In the genomic region with DNA sequence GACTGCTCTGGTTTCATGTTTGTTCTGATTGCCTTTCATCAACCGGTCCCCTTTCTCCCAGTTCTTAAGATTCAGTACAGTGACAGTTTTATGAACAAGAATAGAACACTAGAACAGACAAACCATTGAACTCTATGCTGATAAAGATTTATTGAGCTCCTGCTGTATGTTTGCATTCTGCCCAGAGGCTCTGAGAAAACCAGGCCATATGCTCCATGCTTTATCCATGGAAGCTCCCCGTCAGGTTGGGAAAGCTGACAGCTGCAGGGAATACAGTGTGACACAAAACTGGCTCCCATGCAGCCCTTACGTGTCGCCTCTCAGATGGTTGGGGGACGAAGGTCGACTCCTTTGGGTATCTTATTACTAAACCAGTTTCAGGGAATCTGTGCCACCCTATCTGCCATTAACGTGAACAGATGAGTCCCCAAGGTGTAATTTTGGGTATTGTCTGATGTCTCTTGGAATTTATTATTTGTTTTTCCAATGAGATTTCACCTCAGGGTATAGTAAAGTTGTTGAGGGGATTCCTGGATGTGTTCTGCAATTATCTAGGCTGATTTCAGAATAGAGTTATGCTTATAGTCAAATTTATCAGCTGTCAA, we compare ENCODE assay signal across 29 cellular contexts.
A peak's percentile ranks its signal among the peaks of the same experiment; 100 is the strongest.
DNase-seq lines count a peak whose midpoint lies in the region; FAIRE-seq and TF ChIP-seq lines count a peak whose summit lies in the region.
"Had no signal": no experiment of that assay in that cellular context is flagged by ENCODE, and none has a peak within 500 bp of the region (broad histone marks: within the 10 kb centered on the region; RNA-seq: fewer than 3 reads in every experiment).

No MANE protein-coding gene starts in this region.

- FAIRE-seq in RCC 7860 (lab: Jason Lieb, UNC), result no peak
- FAIRE-seq: astrocyte, GM12892, H54 had no signal

- CTCF ChIA-PET in MCF 10A (lab: Yijun Ruan, JAX), result interaction anchor here (0.9 kb wide), 1 partner anchor 17 kb away, joined by 4 read pairs; no protein-coding TSS in a partner anchor

- H3K4me1 Mint-ChIP-seq in brain (peaks cover 68% of the 10 kb centered on the region), nephron progenitor cell (peaks cover 75% of the 10 kb centered on the region), MCF 10A (ENCODE audit: insufficient read depth, unreplicated experiment) (no peaks in the 10 kb centered on the region)

- H3K4me3 Mint-ChIP-seq in brain (peak overlapping the region in 2 of 5 experiments; percentile 13 to 55), nephron progenitor cell (peak overlapping the region; percentile 28), MCF 10A (ENCODE audit: unreplicated experiment) (no peak overlapping the region)
- H3K4me3 Mint-ChIP-seq: activated CD4-positive, alpha-beta memory T cell treated with anti-CD3 and anti-CD28 coated beads for 36 hours; activated naive CD8-positive, alpha-beta T cell; activated T-helper 17 cell treated with anti-CD3 and anti-CD28 coated beads, Interleukin-2, amount 50 U/mL, for 72 hours; central memory CD8-positive, alpha-beta T cell; T-helper 2 cell treated with Interferon-gamma antibody and Interleukin-4, amounts not matched to agents 5 μg/mL and 100 μg/mL, for 36 hours had no signal

- DNase-seq in DMS 273 (lab: John Stamatoyannopoulos, UW; ENCODE audit: unreplicated experiment), result peak; percentile 75
- DNase-seq in NCI-H2171 treated with DMSO at 0.1 percent for 48 hours (lab: John Stamatoyannopoulos, UW), result peak; percentile 88
- peak; percentile 46 for DNase-seq in nephron progenitor cell
- no peak for DNase-seq in RCC 7860 (ENCODE audit: low spot score)
- no peak for DNase-seq in kidney glomerular epithelial cell (lab: John Stamatoyannopoulos, UW)
- DNase-seq in occipital lobe (lab: John Stamatoyannopoulos, UW), result no peak
- DNase-seq in MCF 10A (ENCODE audit: unreplicated experiment), result no peak
- DNase-seq: activated CD4-positive, alpha-beta memory T cell treated with anti-CD3 and anti-CD28 coated beads for 36 hours; activated CD4-positive, CD25-positive, alpha-beta regulatory T cell; activated CD8-positive, alpha-beta memory T cell treated with anti-CD3 and anti-CD28 coated beads, Interleukin-2, amount 50 U/mL, for 48 hours; C1 segment of cervical spinal cord; Caco-2; erythroblast; left ventricle myocardium inferior; midbrain; NCI-H1048; NCI-H2081 treated with DMSO at 0.1 percent for 48 hours; NCI-H526 treated with DMSO at 0.1 percent for 48 hours; stimulated activated CD8-positive, alpha-beta memory T cell treated with anti-CD3 and anti-CD28 coated beads, Interleukin-4, amount 100 ng/mL, for 48 hours; stomach; tibial artery had no signal

- TF ChIP-seq CTCF in brain (conservative IDR thresholded peaks at IDR 0.05) (no peak), nephron progenitor cell (IDR thresholded peaks at IDR 0.05) (no peak), MCF 10A (IDR thresholded peaks at IDR 0.05; ENCODE audit: unreplicated experiment) (no peak)

- no peaks in the 10 kb centered on the region for H3K27me3 Mint-ChIP-seq in brain
- H3K27me3 Mint-ChIP-seq in nephron progenitor cell (ENCODE audit: low read depth, poor library complexity), result no peaks in the 10 kb centered on the region
- H3K27me3 Mint-ChIP-seq in MCF 10A (ENCODE audit: insufficient read depth, unreplicated experiment), result no peaks in the 10 kb centered on the region
- H3K27me3 Mint-ChIP-seq: activated CD4-positive, alpha-beta memory T cell treated with anti-CD3 and anti-CD28 coated beads for 36 hours; activated naive CD8-positive, alpha-beta T cell; activated T-helper 17 cell treated with anti-CD3 and anti-CD28 coated beads, Interleukin-2, amount 50 U/mL, for 72 hours; central memory CD8-positive, alpha-beta T cell had no signal

- no TSS peak for BruUV-seq in MCF 10A (replicated peaks; lab: Mats Ljungman, UMichigan)

- H3K9me3 Mint-ChIP-seq in brain, result no peaks in the 10 kb centered on the region
- H3K9me3 Mint-ChIP-seq in nephron progenitor cell, result no peaks in the 10 kb centered on the region
- no peaks in the 10 kb centered on the region for H3K9me3 Mint-ChIP-seq in MCF 10A (ENCODE audit: unreplicated experiment)
- H3K9me3 Mint-ChIP-seq: activated CD4-positive, alpha-beta memory T cell treated with anti-CD3 and anti-CD28 coated beads for 36 hours; activated T-helper 17 cell treated with anti-CD3 and anti-CD28 coated beads, Interleukin-2, amount 50 U/mL, for 72 hours; central memory CD8-positive, alpha-beta T cell; T-helper 2 cell treated with Interferon-gamma antibody and Interleukin-4, amounts not matched to agents 5 μg/mL and 100 μg/mL, for 36 hours had no signal

- POLR2A ChIA-PET in MCF 10A (lab: Yijun Ruan, JAX), result no interaction called here

- H3K36me3 Mint-ChIP-seq in brain (peaks cover 87% of the 10 kb centered on the region), nephron progenitor cell (ENCODE audit: low read depth) (peaks cover 64% of the 10 kb centered on the region), MCF 10A (ENCODE audit: insufficient read depth, unreplicated experiment) (peaks cover 59% of the 10 kb centered on the region)

- peak overlapping the region; percentile 69 to 90 (median 86) for H3K27ac Mint-ChIP-seq in brain
- peak overlapping the region; percentile 76 for H3K27ac Mint-ChIP-seq in nephron progenitor cell
- H3K27ac Mint-ChIP-seq in MCF 10A (ENCODE audit: low read depth, unreplicated experiment), result no peak overlapping the region
- H3K27ac Mint-ChIP-seq: activated CD4-positive, alpha-beta memory T cell treated with anti-CD3 and anti-CD28 coated beads for 36 hours; activated naive CD8-positive, alpha-beta T cell; activated T-helper 17 cell treated with anti-CD3 and anti-CD28 coated beads, Interleukin-2, amount 50 U/mL, for 72 hours; T-helper 2 cell treated with Interferon-gamma antibody and Interleukin-4, amounts not matched to agents 5 μg/mL and 100 μg/mL, for 36 hours had no signal

- intact Hi-C loops in MCF 10A (cut with micrococcal nuclease), result no loop called here

Comparison
In these comparisons a context has a peak if more than half of its experiments do, and no peak if none do; other contexts are left out.
1. DNase-seq: peak in DMS 273 (single experiment), NCI-H2171 treated with DMSO at 0.1 percent for 48 hours (single experiment) and nephron progenitor cell (single experiment); none in RCC 7860 (single experiment), kidney glomerular epithelial cell (single experiment), occipital lobe (single experiment) and MCF 10A (single experiment).